Comparison of ENCODE assay signal across 17 cellular contexts in genomic region chr2:98484121-98484557, GRCh38. TPM values are rescaled to one million over a fixed set of nuclear protein-coding genes. Genes with fewer than 3 reads are reported as not detected.
A peak's percentile ranks its signal among the peaks of the same experiment; 100 is the strongest.
DNase-seq lines count a peak whose midpoint lies in the region; ATAC-seq, FAIRE-seq and TF ChIP-seq lines count a peak whose summit lies in the region.
"Had no signal": no experiment of that assay in that cellular context is flagged by ENCODE, and none has a peak within 500 bp of the region (broad histone marks: within the 10 kb centered on the region; RNA-seq: fewer than 3 reads in every experiment).

No MANE protein-coding gene starts in this region.

- H3K27ac Mint-ChIP-seq in T-helper 1 cell treated with Interleukin-12 subunit alpha and Interleukin-12 subunit beta and Interleukin-4 antibody, amounts not matched to agents 30 μg/mL and 1 μg/mL, for 36 hours = peak overlapping the region; percentile 67

- peaks cover 25% of the 10 kb centered on the region for H3K36me3 Mint-ChIP-seq in T-helper 1 cell treated with Interleukin-12 subunit alpha and Interleukin-12 subunit beta and Interleukin-4 antibody, amounts not matched to agents 30 μg/mL and 1 μg/mL, for 36 hours (ENCODE audit: low read depth)
- H3K36me3 Mint-ChIP-seq: neural progenitor cell had no signal

- peak overlapping the region; percentile 5 for H3K4ac ChIP-seq in trophoblast cell (ENCODE audit: low read depth, low read length)

- H3K4me2 ChIP-seq in KMS-11 (peak overlapping the region; percentile 97), GM12878 (ENCODE audit: control insufficient read depth, insufficient read depth) (peak overlapping the region; percentile 78; the same call in 1 of the 2 replicates), trophoblast cell (ENCODE audit: low read length) (no peak overlapping the region)
- H3K4me2 ChIP-seq: neural progenitor cell had no signal

- H3K27ac ChIP-seq in KMS-11 (peak overlapping the region; percentile 99), GM12878 (ENCODE audit: control insufficient read depth, insufficient read depth) (peak overlapping the region; percentile 89), trophoblast cell (ENCODE audit: low read depth, low read length) (no peak overlapping the region)
- H3K27ac ChIP-seq: esophagus muscularis mucosa, neural progenitor cell, skin epidermis had no signal

- H3K79me1 ChIP-seq in trophoblast cell (ENCODE audit: low read length) = no peaks in the 10 kb centered on the region

- no peak overlapping the region for H4K8ac ChIP-seq in trophoblast cell (ENCODE audit: low read depth, low read length)

- no peak for TF ChIP-seq POLR2A in GM12878 (IDR thresholded peaks at IDR 0.05; ENCODE audit: low read depth, low read length)

- no peak for FAIRE-seq in GM12878 (lab: Jason Lieb, UNC)
- FAIRE-seq: A204.1 had no signal

- RAD21 ChIA-PET in GM12878 (lab: Charles Lee; ENCODE audit: unreplicated experiment) = interaction anchor here (0.6 to 9.1 kb wide), 8 partner anchors 9 to 60 kb away, joined by 3 to 200 read pairs (median 5); no protein-coding TSS in a partner anchor

- no peaks in the 10 kb centered on the region for H3K9me3 Mint-ChIP-seq in T-helper 1 cell treated with Interleukin-12 subunit alpha and Interleukin-12 subunit beta and Interleukin-4 antibody, amounts not matched to agents 30 μg/mL and 1 μg/mL, for 36 hours
- H3K9me3 Mint-ChIP-seq: neural progenitor cell had no signal

- peak overlapping the region; percentile 10 for H3K18ac ChIP-seq in trophoblast cell (ENCODE audit: low read length)

- intact Hi-C loops in GM12878 (cut with micrococcal nuclease; ENCODE audit: unreplicated experiment) = loop anchor here (5.0 kb wide), 1 partner anchor 37 kb away; no protein-coding TSS in a partner anchor

- H3K36me3 ChIP-seq in KMS-11 (ENCODE audit: insufficient read depth) = no peaks in the 10 kb centered on the region
- H3K36me3 ChIP-seq in GM12878 (ENCODE audit: control insufficient read depth in 2 of 2, insufficient read depth in 2 of 2, low read length in 1 of 2) = peaks cover 0 to 8% of the 10 kb centered on the region in 2 experiments; a peak in 3 of 4 replicates
- H3K36me3 ChIP-seq in trophoblast cell (ENCODE audit: control insufficient read depth in 1 of 2, insufficient read depth in 2 of 2, low read length in 2 of 2) = no peaks in the 10 kb centered on the region
- H3K36me3 ChIP-seq: esophagus muscularis mucosa, left lung, neural progenitor cell had no signal

- no peak overlapping the region for H3K23ac ChIP-seq in trophoblast cell (ENCODE audit: low read length)

- WGBS in GM12878 (ENCODE audit: insufficient coverage, insufficient replicate concordance, low lambda C conversion rate, missing lambda C conversion rate) = 95% methylated on average over 5 of the region's 5 CpGs
- WGBS in trophoblast cell (ENCODE audit: extremely low coverage, insufficient coverage, insufficient read length) = no CpG with 5 or more reads among the region's 5 CpGs

- H3K14ac ChIP-seq in trophoblast cell (ENCODE audit: low read length) = no peak overlapping the region

- H4K12ac ChIP-seq in trophoblast cell (ENCODE audit: low read depth, low read length) = no peak overlapping the region

- peak overlapping the region; percentile 79; the same call in 1 of the 2 replicates for H3K9ac ChIP-seq in KMS-11
- H3K9ac ChIP-seq in GM12878 (ENCODE audit: control insufficient read depth, insufficient read depth, low read length) = no peak overlapping the region; the same call in 1 of the 2 replicates
- H3K9ac ChIP-seq in trophoblast cell (ENCODE audit: low read length) = no peak overlapping the region
- H3K9ac ChIP-seq: neural progenitor cell had no signal

- no peak overlapping the region for H2AK5ac ChIP-seq in trophoblast cell (ENCODE audit: low read length)

- peak overlapping the region; percentile 63 for H3K4me3 Mint-ChIP-seq in T-helper 1 cell treated with Interleukin-12 subunit alpha and Interleukin-12 subunit beta and Interleukin-4 antibody, amounts not matched to agents 30 μg/mL and 1 μg/mL, for 36 hours
- H3K4me3 Mint-ChIP-seq: neural progenitor cell had no signal

- CTCF ChIA-PET in GM12878 (lab: Yijun Ruan, JAX) = interaction anchor here (2.2 to 6.6 kb wide), 3 partner anchors 13 to 37 kb away, joined by 7 to 64 read pairs (median 29); no protein-coding TSS in a partner anchor

- H4K91ac ChIP-seq in trophoblast cell (ENCODE audit: low read depth, low read length) = no peak overlapping the region

- H3K27me3 Mint-ChIP-seq in T-helper 1 cell treated with Interleukin-12 subunit alpha and Interleukin-12 subunit beta and Interleukin-4 antibody, amounts not matched to agents 30 μg/mL and 1 μg/mL, for 36 hours (ENCODE audit: low read depth) = no peaks in the 10 kb centered on the region

- H3K4me1 ChIP-seq in KMS-11 (ENCODE audit: low read depth, poor library complexity, severe bottlenecking) (peaks cover 99% of the 10 kb centered on the region), GM12878 (ENCODE audit: control insufficient read depth, insufficient read depth, low read length) (peaks cover 93% of the 10 kb centered on the region), trophoblast cell (ENCODE audit: control insufficient read depth in 1 of 2, insufficient read depth in 2 of 2, low read length in 2 of 2) (peaks cover 19 to 23% of the 10 kb centered on the region in 2 experiments)

- no peaks in the 10 kb centered on the region for H3K9me3 ChIP-seq in GM12878 (replicated peaks; ENCODE audit: control insufficient read depth, insufficient read depth, low read length)
- H3K9me3 ChIP-seq in trophoblast cell (ENCODE audit: insufficient read depth, low read depth, low read length) = peaks cover 2% of the 10 kb centered on the region
- H3K9me3 ChIP-seq: esophagus muscularis mucosa, left lung had no signal

- H3K4me3 ChIP-seq in KMS-11 (IDR thresholded peaks at IDR 0.05; ENCODE audit: insufficient read depth, low read depth, low read length) (peak overlapping the region; percentile 75), GM12878 (no peak overlapping the region), trophoblast cell (ENCODE audit: low read depth, low read length) (no peak overlapping the region)
- H3K4me3 ChIP-seq: esophagus muscularis mucosa, left lung, neural progenitor cell, skin epidermis had no signal

- no peak for ATAC-seq in GM12878
- no peak for ATAC-seq in GM21381 (IDR thresholded peaks at IDR 0.05; ENCODE audit: unreplicated experiment)

- POLR2A ChIA-PET in GM12878 (lab: Charles Lee) = interaction anchor here (1.2 to 16.1 kb wide), 2 partner anchors 20 to 25 kb away, joined by 3 to 545 read pairs; no protein-coding TSS in a partner anchor

- in situ Hi-C loops in GM12878 (cut with MboI) = no loop called here

- no peak for DNase-seq in T-helper 1 cell
- no peak for DNase-seq in GM12878 (ENCODE audit: low read depth, low spot score)
- no peak for DNase-seq in trophoblast cell
- no peak for DNase-seq in MV-4-11 (lab: John Stamatoyannopoulos, UW)
- no peak for DNase-seq in retina
- DNase-seq: activated effector memory CD4-positive, alpha-beta T cell treated with Interleukin-2 at 50 U/mL for 16 hours; cerebellar nuclear complex; hippocampal formation; left lung; NCI-H2171 had no signal

- H3K27me3 ChIP-seq in KMS-11 (ENCODE audit: insufficient read depth, low read depth) (no peaks in the 10 kb centered on the region), GM12878 (replicated peaks in 1 of 2; ENCODE audit: control insufficient read depth in 2 of 2, insufficient read depth in 2 of 2, low read length in 1 of 2) (no peaks in the 10 kb centered on the region), trophoblast cell (ENCODE audit: insufficient read depth, low read length) (no peaks in the 10 kb centered on the region)
- H3K27me3 ChIP-seq: esophagus muscularis mucosa, left lung, neural progenitor cell had no signal

- H2BK12ac ChIP-seq in trophoblast cell (ENCODE audit: low read length) = no peak overlapping the region

- H4K20me1 ChIP-seq in KMS-11 (ENCODE audit: insufficient read depth) (no peaks in the 10 kb centered on the region), GM12878 (ENCODE audit: control insufficient read depth, insufficient read depth) (no peaks in the 10 kb centered on the region)

- H3K79me2 ChIP-seq in KMS-11 (ENCODE audit: insufficient read depth, low read depth) (peaks cover 87% of the 10 kb centered on the region), GM12878 (ENCODE audit: control insufficient read depth, insufficient read depth, low read length) (peaks cover 94% of the 10 kb centered on the region), trophoblast cell (ENCODE audit: control insufficient read depth, insufficient read depth, low read length, poor library complexity) (peaks cover 4% of the 10 kb centered on the region)

- H2AFZ ChIP-seq in KMS-11 (ENCODE audit: low read depth) = no peak overlapping the region
- H2AFZ ChIP-seq in GM12878 (ENCODE audit: control insufficient read depth, low read depth, low read length) = no peak overlapping the region
- H2AFZ ChIP-seq in trophoblast cell (ENCODE audit: insufficient read depth, low read length, poor library complexity) = no peak overlapping the region
- H2AFZ ChIP-seq: neural progenitor cell had no signal

- H2BK5ac ChIP-seq in trophoblast cell (ENCODE audit: low read depth, low read length, poor library complexity) = no peak overlapping the region

- no peak overlapping the region for H2BK120ac ChIP-seq in trophoblast cell (ENCODE audit: insufficient read depth, low read length, poor library complexity)

- TF ChIP-seq CTCF in KMS-11 (conservative IDR thresholded peaks at IDR 0.05; ENCODE audit: low read depth, low read length) (no peak), GM12878 (IDR thresholded peaks at IDR 0.05 in 2 of 3, conservative IDR thresholded peaks at IDR 0.05 in 1 of 3; ENCODE audit: control insufficient read depth in 2 of 3, extremely low read depth in 1 of 3, insufficient read depth in 1 of 3, low read depth in 3 of 3, low read length in 3 of 3) (no peak)

- SMC1A ChIA-PET in GM12878 (lab: Charles Lee; ENCODE audit: uncharacterized antibody, unreplicated experiment) = interaction anchor here (0.8 to 24.6 kb wide), 3 partner anchors 8 to 25 kb away, joined by 3 to 816 read pairs (median 8); no protein-coding TSS in a partner anchor

- peaks cover 89% of the 10 kb centered on the region for H3K4me1 Mint-ChIP-seq in T-helper 1 cell treated with Interleukin-12 subunit alpha and Interleukin-12 subunit beta and Interleukin-4 antibody, amounts not matched to agents 30 μg/mL and 1 μg/mL, for 36 hours (ENCODE audit: low read depth)

- BruUV-seq in GM12878 (replicated peaks; lab: Mats Ljungman, UMichigan) = no TSS peak

- TF ChIP-seq RAD21 in GM12878 (IDR thresholded peaks at IDR 0.05; ENCODE audit: insufficient read depth, low read depth, low read length) = no peak

- no peak for TF ChIP-seq EP300 in GM12878 (IDR thresholded peaks at IDR 0.05; ENCODE audit: borderline replicate concordance in 1 of 2, control insufficient read depth in 1 of 2, low read depth in 2 of 2, low read length in 2 of 2)

RNA-seq across cellular contexts. Expression of gene INPP4A, which starts 39.5 kb away (rescaled TPM):
- total RNA-seq in GM12878 (2013; cell fraction: nucleolus; rRNA removed) = 373 and 420 TPM in 2 replicates
- total RNA-seq in GM12878 (2014; rRNA removed) (37.9 and 42.8 TPM in 2 replicates), GM12878 (2014; rRNA removed; fragmentation: Illumina TruSeq; extraction: Trizol) (24.0 and 24.1 TPM in 2 replicates), GM12878 (2021) (54.0 and 62.3 TPM in 2 replicates)
- polyA plus RNA-seq in GM12878 (2011; ENCODE audit: low read depth) = 10.5 TPM
- polyA plus RNA-seq in GM12878 (2011; rRNA removed) (30.8 and 46.4 TPM in 2 replicates), GM12878 (2014; fragmentation: Illumina TruSeq; extraction: Trizol) (20.4 and 27.4 TPM in 2 replicates), GM12878 (2014; fragmentation: Nextera tagmentation; extraction: Ambion mirVana) (1 to 10 TPM; 4.7 to 6.2 TPM), GM12878 (2014; rRNA removed) (32.7 and 40.3 TPM in 2 replicates), GM12878 (2016; fragmentation: Nextera tagmentation; extraction: Ambion mirVana) (10 to 100 TPM; 41.1 to 45.9 TPM)
- 45.8 and 56.6 TPM in 2 replicates for polyA plus RNA-seq in GM12878 (2011; cell fraction: cytosol; rRNA removed)
- 403 and 492 TPM in 2 replicates for polyA plus RNA-seq in GM12878 (2011; cell fraction: nucleus; rRNA removed)
- 19.7 and 20.5 TPM in 2 replicates for polyA plus RNA-seq in GM12878 (2012)
- polyA minus RNA-seq in GM12878 (2011; rRNA and poly(A)+ RNA removed) = 220 and 303 TPM in 2 replicates
- polyA minus RNA-seq in GM12878 (2011; cell fraction: cytosol; rRNA and poly(A)+ RNA removed) = 32.1 and 33.5 TPM in 2 replicates
- 290 and 381 TPM in 2 replicates for polyA minus RNA-seq in GM12878 (2011; cell fraction: nucleus; rRNA and poly(A)+ RNA removed)
- 16.3 TPM in 2 replicates for polyA plus RNA-seq in trophoblast cell (2013)
